2 cellular contexts compared by ENCODE assay signal in the genomic region with DNA sequence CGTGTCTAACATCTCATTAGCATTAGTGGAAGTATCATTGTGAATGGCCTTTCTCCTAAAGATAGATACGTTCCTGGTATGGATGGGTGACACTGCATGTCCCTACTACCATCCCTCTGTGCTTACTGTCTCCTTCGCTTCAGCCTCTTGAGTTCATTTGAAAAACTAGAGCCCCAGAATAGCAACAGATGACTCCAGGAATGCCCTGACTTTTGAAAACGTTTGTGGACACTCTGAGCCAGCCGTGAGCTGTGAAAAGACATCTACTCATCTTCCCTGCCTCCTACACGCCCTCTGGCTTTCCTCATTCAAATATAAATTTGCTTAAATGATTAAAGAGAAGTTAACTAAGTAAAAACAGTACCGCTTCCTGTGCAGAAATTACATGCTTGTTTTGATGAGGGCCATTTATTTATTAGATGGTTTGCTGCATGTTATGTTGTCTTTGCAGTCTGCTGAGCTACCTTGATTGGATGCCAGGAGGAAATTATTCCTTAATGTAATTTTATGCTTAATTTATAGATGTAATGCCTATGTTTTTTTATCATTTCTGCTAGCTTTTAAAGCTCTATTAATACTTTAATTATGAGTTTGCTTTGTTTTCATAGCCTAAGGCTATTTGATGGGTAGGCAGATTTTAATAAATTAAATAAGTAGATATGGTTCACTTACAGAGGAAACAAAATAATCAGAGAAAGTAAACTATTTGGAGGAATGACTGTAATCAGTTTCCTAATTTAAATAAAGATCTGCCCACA.
TF ChIP-seq lines count a peak whose summit lies in the region.

No MANE protein-coding gene starts in this region.

TF ChIP-seq in A549, 52 proteins besides CTCF, POLR2A, EP300 and RAD21:
- TF ChIP-seq NFE2L2 (conservative IDR thresholded peaks at IDR 0.05; ENCODE audit: low read length): no peak
TF ChIP-seq in A549: peak in this region for 0.

TF ChIP-seq in H1, 55 proteins besides CTCF, POLR2A, EP300 and RAD21:
- TF ChIP-seq TBP (IDR thresholded peaks at IDR 0.05; ENCODE audit: low read depth, low read length): no peak
- no peak for TF ChIP-seq YY1 (IDR thresholded peaks at IDR 0.05; ENCODE audit: low read depth, low read length)
- no peak for TF ChIP-seq HDAC6 (IDR thresholded peaks at IDR 0.05; ENCODE audit: low read depth, low read length)
- TF ChIP-seq EZH2 (IDR thresholded peaks at IDR 0.05; ENCODE audit: low read depth, low read length, severe bottlenecking): no peak
- no peak for TF ChIP-seq SIN3A (conservative IDR thresholded peaks at IDR 0.05 in 1 of 2, IDR thresholded peaks at IDR 0.05 in 1 of 2; ENCODE audit: low read depth in 1 of 2, low read length in 2 of 2)
- no peak for TF ChIP-seq MAFK (IDR thresholded peaks at IDR 0.05; ENCODE audit: low read depth, low read length)
- TF ChIP-seq, protein P1, sequence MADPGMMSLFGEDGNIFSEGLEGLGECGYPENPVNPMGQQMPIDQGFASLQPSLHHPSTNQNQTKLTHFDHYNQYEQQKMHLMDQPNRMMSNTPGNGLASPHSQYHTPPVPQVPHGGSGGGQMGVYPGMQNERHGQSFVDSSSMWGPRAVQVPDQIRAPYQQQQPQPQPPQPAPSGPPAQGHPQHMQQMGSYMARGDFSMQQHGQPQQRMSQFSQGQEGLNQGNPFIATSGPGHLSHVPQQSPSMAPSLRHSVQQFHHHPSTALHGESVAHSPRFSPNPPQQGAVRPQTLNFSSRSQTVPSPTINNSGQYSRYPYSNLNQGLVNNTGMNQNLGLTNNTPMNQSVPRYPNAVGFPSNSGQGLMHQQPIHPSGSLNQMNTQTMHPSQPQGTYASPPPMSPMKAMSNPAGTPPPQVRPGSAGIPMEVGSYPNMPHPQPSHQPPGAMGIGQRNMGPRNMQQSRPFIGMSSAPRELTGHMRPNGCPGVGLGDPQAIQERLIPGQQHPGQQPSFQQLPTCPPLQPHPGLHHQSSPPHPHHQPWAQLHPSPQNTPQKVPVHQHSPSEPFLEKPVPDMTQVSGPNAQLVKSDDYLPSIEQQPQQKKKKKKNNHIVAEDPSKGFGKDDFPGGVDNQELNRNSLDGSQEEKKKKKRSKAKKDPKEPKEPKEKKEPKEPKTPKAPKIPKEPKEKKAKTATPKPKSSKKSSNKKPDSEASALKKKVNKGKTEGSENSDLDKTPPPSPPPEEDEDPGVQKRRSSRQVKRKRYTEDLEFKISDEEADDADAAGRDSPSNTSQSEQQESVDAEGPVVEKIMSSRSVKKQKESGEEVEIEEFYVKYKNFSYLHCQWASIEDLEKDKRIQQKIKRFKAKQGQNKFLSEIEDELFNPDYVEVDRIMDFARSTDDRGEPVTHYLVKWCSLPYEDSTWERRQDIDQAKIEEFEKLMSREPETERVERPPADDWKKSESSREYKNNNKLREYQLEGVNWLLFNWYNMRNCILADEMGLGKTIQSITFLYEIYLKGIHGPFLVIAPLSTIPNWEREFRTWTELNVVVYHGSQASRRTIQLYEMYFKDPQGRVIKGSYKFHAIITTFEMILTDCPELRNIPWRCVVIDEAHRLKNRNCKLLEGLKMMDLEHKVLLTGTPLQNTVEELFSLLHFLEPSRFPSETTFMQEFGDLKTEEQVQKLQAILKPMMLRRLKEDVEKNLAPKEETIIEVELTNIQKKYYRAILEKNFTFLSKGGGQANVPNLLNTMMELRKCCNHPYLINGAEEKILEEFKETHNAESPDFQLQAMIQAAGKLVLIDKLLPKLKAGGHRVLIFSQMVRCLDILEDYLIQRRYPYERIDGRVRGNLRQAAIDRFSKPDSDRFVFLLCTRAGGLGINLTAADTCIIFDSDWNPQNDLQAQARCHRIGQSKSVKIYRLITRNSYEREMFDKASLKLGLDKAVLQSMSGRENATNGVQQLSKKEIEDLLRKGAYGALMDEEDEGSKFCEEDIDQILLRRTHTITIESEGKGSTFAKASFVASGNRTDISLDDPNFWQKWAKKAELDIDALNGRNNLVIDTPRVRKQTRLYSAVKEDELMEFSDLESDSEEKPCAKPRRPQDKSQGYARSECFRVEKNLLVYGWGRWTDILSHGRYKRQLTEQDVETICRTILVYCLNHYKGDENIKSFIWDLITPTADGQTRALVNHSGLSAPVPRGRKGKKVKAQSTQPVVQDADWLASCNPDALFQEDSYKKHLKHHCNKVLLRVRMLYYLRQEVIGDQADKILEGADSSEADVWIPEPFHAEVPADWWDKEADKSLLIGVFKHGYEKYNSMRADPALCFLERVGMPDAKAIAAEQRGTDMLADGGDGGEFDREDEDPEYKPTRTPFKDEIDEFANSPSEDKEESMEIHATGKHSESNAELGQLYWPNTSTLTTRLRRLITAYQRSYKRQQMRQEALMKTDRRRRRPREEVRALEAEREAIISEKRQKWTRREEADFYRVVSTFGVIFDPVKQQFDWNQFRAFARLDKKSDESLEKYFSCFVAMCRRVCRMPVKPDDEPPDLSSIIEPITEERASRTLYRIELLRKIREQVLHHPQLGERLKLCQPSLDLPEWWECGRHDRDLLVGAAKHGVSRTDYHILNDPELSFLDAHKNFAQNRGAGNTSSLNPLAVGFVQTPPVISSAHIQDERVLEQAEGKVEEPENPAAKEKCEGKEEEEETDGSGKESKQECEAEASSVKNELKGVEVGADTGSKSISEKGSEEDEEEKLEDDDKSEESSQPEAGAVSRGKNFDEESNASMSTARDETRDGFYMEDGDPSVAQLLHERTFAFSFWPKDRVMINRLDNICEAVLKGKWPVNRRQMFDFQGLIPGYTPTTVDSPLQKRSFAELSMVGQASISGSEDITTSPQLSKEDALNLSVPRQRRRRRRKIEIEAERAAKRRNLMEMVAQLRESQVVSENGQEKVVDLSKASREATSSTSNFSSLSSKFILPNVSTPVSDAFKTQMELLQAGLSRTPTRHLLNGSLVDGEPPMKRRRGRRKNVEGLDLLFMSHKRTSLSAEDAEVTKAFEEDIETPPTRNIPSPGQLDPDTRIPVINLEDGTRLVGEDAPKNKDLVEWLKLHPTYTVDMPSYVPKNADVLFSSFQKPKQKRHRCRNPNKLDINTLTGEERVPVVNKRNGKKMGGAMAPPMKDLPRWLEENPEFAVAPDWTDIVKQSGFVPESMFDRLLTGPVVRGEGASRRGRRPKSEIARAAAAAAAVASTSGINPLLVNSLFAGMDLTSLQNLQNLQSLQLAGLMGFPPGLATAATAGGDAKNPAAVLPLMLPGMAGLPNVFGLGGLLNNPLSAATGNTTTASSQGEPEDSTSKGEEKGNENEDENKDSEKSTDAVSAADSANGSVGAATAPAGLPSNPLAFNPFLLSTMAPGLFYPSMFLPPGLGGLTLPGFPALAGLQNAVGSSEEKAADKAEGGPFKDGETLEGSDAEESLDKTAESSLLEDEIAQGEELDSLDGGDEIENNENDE (IDR thresholded peaks at IDR 0.05; ENCODE audit: insufficient replicate concordance, low read length): no peak
- TF ChIP-seq CTBP2 (IDR thresholded peaks at IDR 0.05; ENCODE audit: borderline replicate concordance, insufficient read depth, insufficient read length, low read length): no peak
- TF ChIP-seq POLR2AphosphoS5 (IDR thresholded peaks at IDR 0.05; ENCODE audit: low read depth, low read length): no peak
- TF ChIP-seq RNF2 (IDR thresholded peaks at IDR 0.05; ENCODE audit: borderline replicate concordance, low read depth, low read length, missing control alignments, poor library complexity, severe bottlenecking): no peak
- TF ChIP-seq KDM5A (IDR thresholded peaks at IDR 0.05; ENCODE audit: low read length): no peak
- no peak for TF ChIP-seq CHD1 (IDR thresholded peaks at IDR 0.05; ENCODE audit: low read depth, low read length)
- no peak for TF ChIP-seq CHD2 (IDR thresholded peaks at IDR 0.05; ENCODE audit: low read length)
- TF ChIP-seq BACH1 (IDR thresholded peaks at IDR 0.05; ENCODE audit: low read length): no peak
- TF ChIP-seq RFX5 (IDR thresholded peaks at IDR 0.05; ENCODE audit: borderline replicate concordance, low read depth, low read length): no peak
- no peak for TF ChIP-seq CEBPB (IDR thresholded peaks at IDR 0.05; ENCODE audit: low read depth, low read length)
